ENCODE assay signal across 1 cellular context in genomic region chrX:25548806-25549205, GRCh38.
TF ChIP-seq lines count a peak whose summit lies in the region.

No MANE protein-coding gene starts in this region.

TF ChIP-seq in IMR-90, 13 proteins besides CTCF, POLR2A, EP300 and RAD21 (continued from another document):
- no peak for TF ChIP-seq USF2 (IDR thresholded peaks at IDR 0.05; ENCODE audit: low read depth, low read length)
- no peak for TF ChIP-seq SMC3 (IDR thresholded peaks at IDR 0.05; ENCODE audit: low read depth, low read length)
- no peak for TF ChIP-seq MXI1 (IDR thresholded peaks at IDR 0.05; ENCODE audit: borderline replicate concordance, low read depth, low read length)
- TF ChIP-seq CHD1 (IDR thresholded peaks at IDR 0.05; ENCODE audit: low read depth, low read length), result no peak
- no peak for TF ChIP-seq CEBPB (IDR thresholded peaks at IDR 0.05; ENCODE audit: low read depth, low read length)
- TF ChIP-seq BHLHE40 (IDR thresholded peaks at IDR 0.05; ENCODE audit: low read depth, low read length), result no peak
